Comparison of ENCODE assay signal across 8 cellular contexts in genomic region chr6:73451166-73452106, GRCh38. TPM values are rescaled to one million over a fixed set of nuclear protein-coding genes. Genes with fewer than 3 reads are reported as not detected.
DNase-seq lines count a peak whose midpoint lies in the region; ATAC-seq and TF ChIP-seq lines count a peak whose summit lies in the region.

No MANE protein-coding gene starts in this region.

- H3K27ac ChIP-seq in OCI-LY3 (ENCODE audit: low read length) (no peak overlapping the region), neural cell (ENCODE audit: low read length) (no peak overlapping the region)

- H2AFZ ChIP-seq in OCI-LY3 (ENCODE audit: low read depth, low read length) = peak overlapping the region; percentile 86
- H2AFZ ChIP-seq in neural cell (ENCODE audit: low read depth, low read length) = no peak overlapping the region

- in situ Hi-C loops in GM18951 (cut with MboI; ENCODE audit: low sequenced_read_pairs, unreplicated experiment) = no loop called here

- no peaks in the 10 kb centered on the region for H3K9me2 ChIP-seq in neural cell (ENCODE audit: insufficient read depth, low read length)

- peaks cover 10% of the 10 kb centered on the region for H3K4me1 ChIP-seq in OCI-LY3 (ENCODE audit: low read length)

- peak overlapping the region; percentile 65 for H3K4me3 Mint-ChIP-seq in type B pancreatic cell

- peaks cover 19% of the 10 kb centered on the region for H3K27me3 Mint-ChIP-seq in type B pancreatic cell

- peak overlapping the region; percentile 25; the same call in 1 of the 2 replicates for H3K9ac ChIP-seq in OCI-LY3 (ENCODE audit: low read length)
- H3K9ac ChIP-seq in neural cell (ENCODE audit: low read length) = no peak overlapping the region

- no peak for TF ChIP-seq RAD21 in neural cell (conservative IDR thresholded peaks at IDR 0.05)

- TF ChIP-seq POLR2A in GM18951 (IDR thresholded peaks at IDR 0.05; ENCODE audit: extremely low read depth, insufficient read depth, insufficient read length) = peak; percentile 54

- H3K9me3 Mint-ChIP-seq in type B pancreatic cell = no peaks in the 10 kb centered on the region

- H3K9me3 ChIP-seq in OCI-LY3 (ENCODE audit: insufficient read depth, low read length) (no peaks in the 10 kb centered on the region), neural cell (ENCODE audit: low read length) (peaks cover 2% of the 10 kb centered on the region)

- peak overlapping the region; percentile 80 for H3K4me2 ChIP-seq in OCI-LY3 (ENCODE audit: low read length)
- no peak overlapping the region for H3K4me2 ChIP-seq in neural cell (ENCODE audit: low read length)

- H3K79me2 ChIP-seq in OCI-LY3 (ENCODE audit: low read length) = no peaks in the 10 kb centered on the region
- no peaks in the 10 kb centered on the region for H3K79me2 ChIP-seq in neural cell (replicated peaks; ENCODE audit: insufficient read depth, low read length)

- DNase-seq in AG10803 (ENCODE audit: low read depth) (peak; percentile 49), fibroblast of the aortic adventitia (ENCODE audit: low read depth) (peak; percentile 61), type B pancreatic cell (ENCODE audit: extremely low spot score, unreplicated experiment) (no peak)
- peak; percentile 24 for DNase-seq in activated T-helper 9 cell treated with anti-CD3 and anti-CD28 coated beads, Interleukin-2, amount 50 U/mL, for 16 hours (ENCODE audit: low read depth)

- TF ChIP-seq EP300 in neural cell (conservative IDR thresholded peaks at IDR 0.05; ENCODE audit: poor library complexity, severe bottlenecking) = no peak

- peak; percentile 59 for ATAC-seq in HG03196 (IDR thresholded peaks at IDR 0.05; ENCODE audit: unreplicated experiment)

- H3K36me3 ChIP-seq in OCI-LY3 (replicated peaks; ENCODE audit: low read depth, low read length) (no peaks in the 10 kb centered on the region), neural cell (ENCODE audit: insufficient read depth, low read length) (no peaks in the 10 kb centered on the region)

- peaks cover 21% of the 10 kb centered on the region; the same call in 1 of the 2 replicates for H3K27me3 ChIP-seq in OCI-LY3 (ENCODE audit: low read depth, low read length)
- H3K27me3 ChIP-seq in neural cell (ENCODE audit: insufficient read depth, low read depth, low read length) = peaks cover 13% of the 10 kb centered on the region

- no peak overlapping the region for H3K27ac Mint-ChIP-seq in type B pancreatic cell

- no peaks in the 10 kb centered on the region for H3K4me1 Mint-ChIP-seq in type B pancreatic cell (ENCODE audit: unreplicated experiment)

- H4K20me1 ChIP-seq in OCI-LY3 (ENCODE audit: insufficient read depth, low read length) (no peaks in the 10 kb centered on the region), neural cell (ENCODE audit: insufficient read depth) (no peaks in the 10 kb centered on the region)

- H3F3A ChIP-seq in neural cell (ENCODE audit: insufficient read depth, low read length, poor library complexity, severe bottlenecking) = no peaks in the 10 kb centered on the region

- H3K36me3 Mint-ChIP-seq in type B pancreatic cell = no peaks in the 10 kb centered on the region

- TF ChIP-seq CTCF in AG10803 (conservative IDR thresholded peaks at IDR 0.05; ENCODE audit: low read length) (no peak), OCI-LY3 (IDR thresholded peaks at IDR 0.05; ENCODE audit: low read depth, low read length) (no peak), fibroblast of the aortic adventitia (IDR thresholded peaks at IDR 0.05; ENCODE audit: insufficient read depth, low read length) (no peak), neural cell (IDR thresholded peaks at IDR 0.05; ENCODE audit: poor library complexity, severe bottlenecking) (no peak), type B pancreatic cell (conservative IDR thresholded peaks at IDR 0.05) (no peak)

- H3K4me3 ChIP-seq in AG10803 (ENCODE audit: low read length) (peak overlapping the region; percentile 79), OCI-LY3 (ENCODE audit: low read length) (peak overlapping the region; percentile 72), fibroblast of the aortic adventitia (ENCODE audit: low read depth, low read length) (peak overlapping the region; percentile 76), neural cell (ENCODE audit: low read length) (peak overlapping the region; percentile 46)

TF ChIP-seq in neural cell, 6 proteins besides CTCF, POLR2A, EP300 and RAD21:
- TF ChIP-seq MXI1 (conservative IDR thresholded peaks at IDR 0.05; ENCODE audit: poor library complexity, severe bottlenecking) (no peak), REST (IDR thresholded peaks at IDR 0.05; ENCODE audit: borderline replicate concordance) (no peak), POLR2AphosphoS5 (IDR thresholded peaks at IDR 0.05) (no peak), TAF1 (IDR thresholded peaks at IDR 0.05; ENCODE audit: low read depth) (no peak), EZH2 (IDR thresholded peaks at IDR 0.05; ENCODE audit: borderline replicate concordance, insufficient read depth, low read length, poor library complexity, severe bottlenecking) (no peak), SMC3 (conservative IDR thresholded peaks at IDR 0.05; ENCODE audit: poor library complexity) (no peak)

RNA-seq across cellular contexts. Expression of gene CGAS, which starts 0.7 kb away (rescaled TPM):
- 5.4 and 7.2 TPM in 2 replicates for total RNA-seq in fibroblast of the aortic adventitia (ENCODE audit: low replicate concordance)
- polyA plus RNA-seq in neural cell = 0.10 and 0.53 TPM in 2 replicates
- polyA minus RNA-seq in neural cell = not detected in 2 replicates
- total RNA-seq in type B pancreatic cell (ENCODE audit: low replicate concordance) = 0.12 TPM in 2 replicates

RNA-seq across cellular contexts. Expression of gene MTO1, which starts 10.1 kb away (rescaled TPM):
- total RNA-seq in fibroblast of the aortic adventitia (ENCODE audit: low replicate concordance) = 33.5 and 36.9 TPM in 2 replicates
- polyA plus RNA-seq in neural cell = 30.6 and 34.4 TPM in 2 replicates
- 28.5 and 37.7 TPM in 2 replicates for polyA minus RNA-seq in neural cell
- total RNA-seq in type B pancreatic cell (ENCODE audit: low replicate concordance) = 28.0 and 28.3 TPM in 2 replicates

RNA-seq across cellular contexts. Expression of gene DDX43, which starts 56.8 kb away (rescaled TPM):
- 0.99 and 1.6 TPM in 2 replicates for total RNA-seq in fibroblast of the aortic adventitia (ENCODE audit: low replicate concordance)
- polyA plus RNA-seq in neural cell = not detected in 2 replicates
- not detected in 2 replicates for polyA minus RNA-seq in neural cell
- 0.17 TPM in 1 of 2 replicates, not detected in the other for total RNA-seq in type B pancreatic cell (ENCODE audit: low replicate concordance)
